Comparison of ENCODE assay signal across 25 cellular contexts in the genomic region with DNA sequence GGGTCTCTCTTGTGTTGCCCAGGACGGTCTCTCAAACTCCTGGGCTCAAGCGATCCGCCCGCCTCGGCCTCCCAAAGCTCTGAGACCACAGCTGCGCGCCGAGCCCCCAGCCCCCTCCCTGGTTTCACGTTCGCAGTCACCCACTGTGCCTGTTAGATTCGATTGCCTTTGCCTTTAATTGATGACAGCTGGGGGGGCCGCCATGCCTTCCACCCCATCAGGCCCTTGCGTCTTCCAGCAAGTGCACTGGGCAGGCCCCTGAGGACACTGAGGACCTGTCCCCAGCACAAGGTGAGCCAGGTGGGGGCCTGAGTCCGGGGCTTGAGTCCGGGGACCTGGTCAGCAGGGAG. TPM values are rescaled to one million over a fixed set of nuclear protein-coding genes. Genes with fewer than 3 reads are reported as not detected.
A peak's percentile ranks its signal among the peaks of the same experiment; 100 is the strongest.
DNase-seq lines count a peak whose midpoint lies in the region; ATAC-seq, FAIRE-seq and TF ChIP-seq lines count a peak whose summit lies in the region.
"Had no signal": no experiment of that assay in that cellular context is flagged by ENCODE, and none has a peak within 500 bp of the region (broad histone marks: within the 10 kb centered on the region; RNA-seq: fewer than 3 reads in every experiment).

No MANE protein-coding gene starts in this region.

- H3K9me3 Mint-ChIP-seq in stimulated activated naive B cell treated with anti-CD40 and anti-IgM and Interleukin-4, amounts not matched to agents 10 μg/mL and 1 μg/mL and 100 μg/mL, for 72 hours, result no peaks in the 10 kb centered on the region
- H3K9me3 Mint-ChIP-seq: CD14-positive monocyte; CD4-positive, alpha-beta T cell; CD8-positive, alpha-beta memory T cell had no signal

- ATAC-seq in Right ventricle myocardium superior (ENCODE audit: poor library complexity) (no peak), heart right ventricle (no peak)
- ATAC-seq in stimulated activated naive B cell treated with anti-CD40 and anti-IgM and Interleukin-4, amounts not matched to agents 10 μg/mL and 1 μg/mL and 100 μg/mL, for 72 hours (replicated peaks), result no peak

- DNase-seq in Right ventricle myocardium superior (peak; percentile 39), heart right ventricle (no peak), GM12892 (ENCODE audit: insufficient read length) (peak; percentile 13), osteoblast (ENCODE audit: insufficient read length, low spot score, missing footprints) (peak; percentile 61), ureter (ENCODE audit: low spot score) (no peak), SJCRH30 (no peak)
- DNase-seq in stimulated activated naive B cell treated with anti-CD40 and anti-IgM and Interleukin-4, amounts not matched to agents 10 μg/mL and 1 μg/mL and 100 μg/mL, for 72 hours, result no peak
- no peak for DNase-seq in activated CD4-positive, CD25-positive, alpha-beta regulatory T cell (lab: John Stamatoyannopoulos, UW)
- DNase-seq: BE2C; CD4-positive, alpha-beta T cell; CD8-positive, alpha-beta memory T cell; DMS 273 treated with DMSO at 0.1 percent for 48 hours; DMS79; GM23248; HCEC 1CT had no signal

- H3K4me3 ChIP-seq in heart right ventricle (no peak overlapping the region), osteoblast (ENCODE audit: insufficient read depth, low read length) (no peak overlapping the region), SJCRH30 (no peak overlapping the region)
- H3K4me3 ChIP-seq: BLaER1 treated with 17β-estradiol and CSF1 and Interleukin-3, amounts not matched to agents 10 nM and 100 nM; GM23248 had no signal

- TF ChIP-seq POLR2A in GM12892 (IDR thresholded peaks at IDR 0.05; ENCODE audit: low read depth, low read length), result no peak

- no peak overlapping the region for H3K4me2 ChIP-seq in osteoblast (ENCODE audit: insufficient read depth, low read length)
- H3K4me2 ChIP-seq: BLaER1 treated with 17β-estradiol and CSF1 and Interleukin-3, amounts not matched to agents 10 nM and 100 nM had no signal

- no peak overlapping the region for H3K4me3 Mint-ChIP-seq in stimulated activated naive B cell treated with anti-CD40 and anti-IgM and Interleukin-4, amounts not matched to agents 10 μg/mL and 1 μg/mL and 100 μg/mL, for 72 hours
- H3K4me3 Mint-ChIP-seq: CD14-positive monocyte; CD4-positive, alpha-beta T cell; CD8-positive, alpha-beta memory T cell had no signal

- H3K4me1 ChIP-seq in heart right ventricle, result peaks cover 0 to 12% (median 2%) of the 10 kb centered on the region in 9 donors
- H3K4me1 ChIP-seq in osteoblast (ENCODE audit: insufficient read depth, low read length), result no peaks in the 10 kb centered on the region
- peaks cover 9% of the 10 kb centered on the region; the same call in 1 of the 2 replicates for H3K4me1 ChIP-seq in SJCRH30
- H3K4me1 ChIP-seq: BE2C had no signal

- no peak for TF ChIP-seq CTCF in heart right ventricle (IDR thresholded peaks at IDR 0.05)
- no peak for TF ChIP-seq CTCF in osteoblast (IDR thresholded peaks at IDR 0.05; ENCODE audit: extremely low read depth, low read depth, low read length)

- H3K27ac ChIP-seq in heart right ventricle (no peak overlapping the region), osteoblast (ENCODE audit: low read depth, low read length) (no peak overlapping the region), SJCRH30 (no peak overlapping the region)
- H3K27ac ChIP-seq: 22Rv1; BLaER1 treated with 17β-estradiol and CSF1 and Interleukin-3, amounts not matched to agents 10 nM and 100 nM; GM23248 had no signal

- H3K9me3 ChIP-seq in heart right ventricle (no peaks in the 10 kb centered on the region), osteoblast (ENCODE audit: low read depth, low read length) (no peaks in the 10 kb centered on the region), SJCRH30 (replicated peaks) (no peaks in the 10 kb centered on the region)
- H3K9me3 ChIP-seq: BE2C; BLaER1 treated with 17β-estradiol and CSF1 and Interleukin-3, amounts not matched to agents 10 nM and 100 nM had no signal

- no peaks in the 10 kb centered on the region for H3K27me3 ChIP-seq in heart right ventricle
- no peaks in the 10 kb centered on the region for H3K27me3 ChIP-seq in osteoblast (ENCODE audit: insufficient read depth, low read length)
- no peaks in the 10 kb centered on the region for H3K27me3 ChIP-seq in SJCRH30
- H3K27me3 ChIP-seq: BE2C; BLaER1 treated with 17β-estradiol and CSF1 and Interleukin-3, amounts not matched to agents 10 nM and 100 nM had no signal

- no peaks in the 10 kb centered on the region for H3K27me3 Mint-ChIP-seq in stimulated activated naive B cell treated with anti-CD40 and anti-IgM and Interleukin-4, amounts not matched to agents 10 μg/mL and 1 μg/mL and 100 μg/mL, for 72 hours
- H3K27me3 Mint-ChIP-seq: CD4-positive, alpha-beta T cell; CD8-positive, alpha-beta memory T cell had no signal

- 94% methylated on average over 15 of the region's 15 CpGs for WGBS in heart right ventricle, 2 donors

- no peak for FAIRE-seq in GM12892 (lab: Jason Lieb, UNC)
- FAIRE-seq: A204.1, D721Med, GM19239, H1 had no signal

- H3K27ac Mint-ChIP-seq in stimulated activated naive B cell treated with anti-CD40 and anti-IgM and Interleukin-4, amounts not matched to agents 10 μg/mL and 1 μg/mL and 100 μg/mL, for 72 hours, result peak overlapping the region; percentile 3
- H3K27ac Mint-ChIP-seq: CD4-positive, alpha-beta T cell had no signal

- H3K36me3 ChIP-seq in heart right ventricle (peaks cover 0 to 63% (median 12%) of the 10 kb centered on the region in 9 donors), osteoblast (ENCODE audit: insufficient read depth, low read length) (peaks cover 14% of the 10 kb centered on the region), SJCRH30 (peaks cover 3% of the 10 kb centered on the region)

- intact Hi-C loops in Right ventricle myocardium superior (cut with DNase I), result no loop called here
- intact Hi-C loops in heart right ventricle (cut with DNase I), result loop anchor here in 1 of 10 donors (10.0 kb wide), 1 partner anchor 55 kb away; no protein-coding TSS in a partner anchor

- peaks cover 19% of the 10 kb centered on the region for H4K20me1 ChIP-seq in osteoblast (ENCODE audit: insufficient read depth, low read length)

- H3K4me1 Mint-ChIP-seq in stimulated activated naive B cell treated with anti-CD40 and anti-IgM and Interleukin-4, amounts not matched to agents 10 μg/mL and 1 μg/mL and 100 μg/mL, for 72 hours, result peaks cover 3 to 11% of the 10 kb centered on the region in 2 donors
- H3K4me1 Mint-ChIP-seq: CD14-positive monocyte had no signal

- peaks cover 13 to 22% of the 10 kb centered on the region in 2 donors for H3K36me3 Mint-ChIP-seq in stimulated activated naive B cell treated with anti-CD40 and anti-IgM and Interleukin-4, amounts not matched to agents 10 μg/mL and 1 μg/mL and 100 μg/mL, for 72 hours

- no peak overlapping the region for H2AFZ ChIP-seq in osteoblast (ENCODE audit: low read length)
- H2AFZ ChIP-seq: GM23248 had no signal

- peaks cover 27% of the 10 kb centered on the region for H3K79me2 ChIP-seq in osteoblast (ENCODE audit: insufficient read depth, low read length)

RNA-seq across cellular contexts. Expression of a gene that starts 3.3 kb away (rescaled TPM):
- total RNA-seq in Right ventricle myocardium superior (0.11 TPM), heart right ventricle (under 1 TPM in 4 of 10 donors, not detected in 6; 0.11 to 0.37 (median 0.13) TPM), osteoblast (not detected in 2 replicates), ureter (not detected)
- under 1 TPM; 0.04 to 0.59 TPM for polyA plus RNA-seq in heart right ventricle
- polyA plus RNA-seq in GM12892 (2012; ENCODE audit: missing spikeins), result 0.13 TPM
- total RNA-seq in SJCRH30 (2014; rRNA removed; shearing (Covaris generic)), result not detected in 2 replicates
- total RNA-seq: CD8-positive, alpha-beta memory T cell; G401; GM23248; H1; H7 had no signal
- polyA plus RNA-seq: AG04450; CD14-positive monocyte; CD8-positive, alpha-beta memory T cell; GM23248; H1 had no signal

RNA-seq across cellular contexts. Expression of a gene that starts 7.5 kb away (rescaled TPM):
- total RNA-seq in Right ventricle myocardium superior, result 34.8 TPM
- 10 to 100 TPM; 24.1 to 35.3 (median 28.7) TPM for total RNA-seq in heart right ventricle
- 10 to 100 TPM; 40.5 to 74.1 TPM for polyA plus RNA-seq in heart right ventricle
- polyA plus RNA-seq in GM12892 (2012; ENCODE audit: missing spikeins), result 11.7 TPM
- total RNA-seq in osteoblast, result 45.4 and 56.1 TPM in 2 replicates
- 48.9 TPM for total RNA-seq in ureter
- total RNA-seq in SJCRH30 (2014; rRNA removed; shearing (Covaris generic)), result 45.0 and 55.3 TPM in 2 replicates

RNA-seq across cellular contexts. Expression of a gene that starts 7.9 kb away (rescaled TPM):
- total RNA-seq in Right ventricle myocardium superior (37.5 TPM), heart right ventricle (10 to 100 TPM; 25.1 to 52.4 (median 27.1) TPM), osteoblast (33.6 and 42.3 TPM in 2 replicates), ureter (39.2 TPM)
- polyA plus RNA-seq in heart right ventricle, result 10 to 100 TPM; 52.0 to 97.7 TPM
- 5.2 TPM for polyA plus RNA-seq in GM12892 (2012; ENCODE audit: missing spikeins)
- total RNA-seq in SJCRH30 (2014; rRNA removed; shearing (Covaris generic)), result 9.6 and 12.4 TPM in 2 replicates

RNA-seq across cellular contexts. Expression of a gene that starts 17.3 kb away (rescaled TPM):
- total RNA-seq in Right ventricle myocardium superior (91.8 TPM), heart right ventricle (10 to 100 TPM; 57.8 to 94.9 (median 76.2) TPM), osteoblast (40.5 and 47.1 TPM in 2 replicates), ureter (78.6 TPM)
- polyA plus RNA-seq in heart right ventricle, result 100 to 1,000 TPM in 1 of 2 donors, 10 to 100 TPM in 1; 84.7 to 141 TPM
- polyA plus RNA-seq in GM12892 (2012; ENCODE audit: missing spikeins), result 58.1 TPM
- 55.3 and 60.7 TPM in 2 replicates for total RNA-seq in SJCRH30 (2014; rRNA removed; shearing (Covaris generic))

RNA-seq across cellular contexts. Expression of a gene that starts 17.6 kb away (rescaled TPM):
- total RNA-seq in Right ventricle myocardium superior, result 7.1 TPM
- 10 to 100 TPM in 1 of 10 donors, 1 to 10 TPM in 9; 4.9 to 13.8 (median 7.3) TPM for total RNA-seq in heart right ventricle
- polyA plus RNA-seq in heart right ventricle, result 10 to 100 TPM in 1 of 2 donors, 1 to 10 TPM in 1; 3.0 to 17.9 TPM
- 6.3 TPM for polyA plus RNA-seq in GM12892 (2012; ENCODE audit: missing spikeins)
- total RNA-seq in osteoblast, result 10.0 and 16.3 TPM in 2 replicates
- total RNA-seq in ureter, result 49.7 TPM
- 3.6 and 5.2 TPM in 2 replicates for total RNA-seq in SJCRH30 (2014; rRNA removed; shearing (Covaris generic))

Comparison
In these comparisons a context has a peak if more than half of its experiments do, and no peak if none do; other contexts are left out.
1. DNase-seq: peak in Right ventricle myocardium superior (single experiment), GM12892 (single experiment) and osteoblast (single experiment); none in heart right ventricle (0 of 2), stimulated activated naive B cell treated with anti-CD40 and anti-IgM and Interleukin-4, amounts not matched to agents 10 μg/mL and 1 μg/mL and 100 μg/mL, for 72 hours (single experiment), ureter (single experiment), SJCRH30 (0 of 2) and activated CD4-positive, CD25-positive, alpha-beta regulatory T cell (0 of 4).